In the genomic region with DNA sequence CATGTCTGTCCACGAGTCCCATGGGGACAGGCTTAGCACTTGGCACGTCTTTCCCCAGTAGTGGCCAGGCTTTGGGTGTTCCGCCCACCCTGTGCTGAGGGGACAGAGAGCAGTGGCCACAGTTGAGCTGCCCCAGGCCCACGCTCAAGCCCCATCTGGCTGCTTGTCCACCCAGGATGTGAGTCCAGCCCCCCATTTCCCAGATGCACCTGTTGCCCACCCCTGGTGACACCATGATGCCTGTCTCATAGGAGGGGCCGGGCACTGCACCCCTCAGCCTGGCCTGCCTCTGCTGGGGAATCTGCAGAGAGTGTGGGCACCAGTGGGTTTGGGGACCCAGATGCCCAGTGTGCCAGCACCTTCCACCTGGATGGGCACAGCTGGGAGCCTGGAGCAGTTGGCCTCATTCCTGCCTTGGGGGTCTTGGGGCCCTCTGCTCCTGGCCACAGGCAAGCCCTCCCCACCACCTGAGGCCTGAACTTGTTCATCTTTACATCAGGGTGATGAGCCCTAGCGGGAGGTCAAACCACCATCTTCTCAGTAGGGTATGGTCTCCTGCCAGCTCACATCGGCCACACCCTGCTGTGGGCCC, we compare ENCODE assay signal across 23 cellular contexts. TPM values are rescaled to one million over a fixed set of nuclear protein-coding genes. Genes with fewer than 3 reads are reported as not detected.
A peak's percentile ranks its signal among the peaks of the same experiment; 100 is the strongest.
DNase-seq lines count a peak whose midpoint lies in the region; ATAC-seq and TF ChIP-seq lines count a peak whose summit lies in the region.
"Had no signal": no experiment of that assay in that cellular context is flagged by ENCODE, and none has a peak within 500 bp of the region (broad histone marks: within the 10 kb centered on the region; RNA-seq: fewer than 3 reads in every experiment).

No MANE protein-coding gene starts in this region.

- H3K4me1 ChIP-seq in right lobe of liver, result peaks cover 0 to 41% (median 18%) of the 10 kb centered on the region in 4 donors

- TF ChIP-seq CTCF in natural killer cell (IDR thresholded peaks at IDR 0.05), result no peak
- no peak for TF ChIP-seq CTCF in RWPE1 (conservative IDR thresholded peaks at IDR 0.05; ENCODE audit: low read depth)
- no peak for TF ChIP-seq CTCF in right lobe of liver (IDR thresholded peaks at IDR 0.05)

- no peaks in the 10 kb centered on the region for H3K27me3 ChIP-seq in right lobe of liver
- H3K27me3 ChIP-seq: SJSA1 had no signal

- H3K9me3 ChIP-seq in right lobe of liver, result no peaks in the 10 kb centered on the region
- H3K9me3 ChIP-seq: SJSA1 had no signal

- no peaks in the 10 kb centered on the region for H3K36me3 Mint-ChIP-seq in natural killer cell
- no peaks in the 10 kb centered on the region for H3K36me3 Mint-ChIP-seq in natural killer cell treated with Interleukin-12 subunit alpha and Interleukin-12 subunit beta and Interleukin-15 and Interleukin-18, amount 100 ng/mL, for 72 hours
- peaks cover 13% of the 10 kb centered on the region for H3K36me3 Mint-ChIP-seq in stimulated activated effector memory CD8-positive, alpha-beta T cell treated with anti-CD3 and anti-CD28 coated beads, Interleukin-12 subunit alpha, Interleukin-12 subunit beta, amount 100 ng/mL, for 72 hours
- H3K36me3 Mint-ChIP-seq: CD14-positive monocyte had no signal

- no peak overlapping the region for H3K4me3 ChIP-seq in right lobe of liver
- H3K4me3 ChIP-seq: SJSA1 had no signal

- H3K36me3 ChIP-seq in right lobe of liver, result no peaks in the 10 kb centered on the region
- H3K36me3 ChIP-seq: SJSA1 had no signal

- H3K27ac Mint-ChIP-seq in natural killer cell, result peak overlapping the region; percentile 24 to 73
- no peak overlapping the region for H3K27ac Mint-ChIP-seq in natural killer cell treated with Interleukin-12 subunit alpha and Interleukin-12 subunit beta and Interleukin-15 and Interleukin-18, amount 100 ng/mL, for 72 hours
- peak overlapping the region; percentile 43 for H3K27ac Mint-ChIP-seq in stimulated activated effector memory CD8-positive, alpha-beta T cell treated with anti-CD3 and anti-CD28 coated beads, Interleukin-12 subunit alpha, Interleukin-12 subunit beta, amount 100 ng/mL, for 72 hours
- H3K27ac Mint-ChIP-seq: H9, IgD-negative memory B cell had no signal

- DNase-seq in natural killer cell (peak; percentile 16), RWPE1 (ENCODE audit: low spot score) (no peak), right lobe of liver (peak; percentile 21 to 72 (median 59)), HUDEP-2 (lab: John Stamatoyannopoulos, UW; ENCODE audit: unreplicated experiment in 76 of 76) (no peak)
- DNase-seq in natural killer cell treated with Interleukin-12 subunit alpha and Interleukin-12 subunit beta and Interleukin-15 and Interleukin-18, amount 100 ng/mL, for 72 hours (ENCODE audit: low spot score), result no peak
- no peak for DNase-seq in stimulated activated effector memory CD8-positive, alpha-beta T cell treated with anti-CD3 and anti-CD28 coated beads, Interleukin-12 subunit alpha, Interleukin-12 subunit beta, amount 100 ng/mL, for 72 hours (ENCODE audit: low spot score in 2 of 2)
- DNase-seq: DMS 273 treated with DMSO at 0.1 percent for 48 hours, GDM1, H9, NCI-H1694 treated with DMSO at 0.1 percent for 48 hours, NCI-H2107, NCI-H2227 treated with DMSO at 0.1 percent for 48 hours, NCI-H524, NCI-H82, RPMI8226 had no signal

- H3K27ac ChIP-seq in RWPE1, result peak overlapping the region; percentile 79
- peak overlapping the region in 2 of 3 donors; percentile 67 for H3K27ac ChIP-seq in right lobe of liver
- H3K27ac ChIP-seq: HL-60, SJSA1 had no signal

- 63% methylated on average over 3 of the region's 7 CpGs for WGBS in right lobe of liver (ENCODE audit: insufficient coverage, low coverage, low lambda C conversion rate, missing lambda C conversion rate)

- H3K4me3 Mint-ChIP-seq in natural killer cell, result no peak overlapping the region
- H3K4me3 Mint-ChIP-seq in natural killer cell treated with Interleukin-12 subunit alpha and Interleukin-12 subunit beta and Interleukin-15 and Interleukin-18, amount 100 ng/mL, for 72 hours, result no peak overlapping the region
- H3K4me3 Mint-ChIP-seq in stimulated activated effector memory CD8-positive, alpha-beta T cell treated with anti-CD3 and anti-CD28 coated beads, Interleukin-12 subunit alpha, Interleukin-12 subunit beta, amount 100 ng/mL, for 72 hours, result no peak overlapping the region
- H3K4me3 Mint-ChIP-seq: CD14-positive monocyte, H9 had no signal

- H3K27me3 Mint-ChIP-seq in natural killer cell (ENCODE audit: low read depth in 2 of 2), result no peaks in the 10 kb centered on the region
- no peaks in the 10 kb centered on the region for H3K27me3 Mint-ChIP-seq in natural killer cell treated with Interleukin-12 subunit alpha and Interleukin-12 subunit beta and Interleukin-15 and Interleukin-18, amount 100 ng/mL, for 72 hours

- ATAC-seq in natural killer cell, result no peak
- no peak for ATAC-seq in natural killer cell treated with Interleukin-12 subunit alpha and Interleukin-12 subunit beta and Interleukin-15 and Interleukin-18, amount 100 ng/mL, for 72 hours
- ATAC-seq in right lobe of liver, result no peak
- ATAC-seq in stimulated activated effector memory CD8-positive, alpha-beta T cell treated with anti-CD3 and anti-CD28 coated beads, Interleukin-12 subunit alpha, Interleukin-12 subunit beta, amount 100 ng/mL, for 72 hours, result no peak
- ATAC-seq in HG02623 (IDR thresholded peaks at IDR 0.05; ENCODE audit: unreplicated experiment), result no peak
- ATAC-seq in GM21619 (IDR thresholded peaks at IDR 0.05; ENCODE audit: unreplicated experiment), result no peak

- no peaks in the 10 kb centered on the region for H3K9me3 Mint-ChIP-seq in natural killer cell
- H3K9me3 Mint-ChIP-seq in natural killer cell treated with Interleukin-12 subunit alpha and Interleukin-12 subunit beta and Interleukin-15 and Interleukin-18, amount 100 ng/mL, for 72 hours, result no peaks in the 10 kb centered on the region
- no peaks in the 10 kb centered on the region for H3K9me3 Mint-ChIP-seq in stimulated activated effector memory CD8-positive, alpha-beta T cell treated with anti-CD3 and anti-CD28 coated beads, Interleukin-12 subunit alpha, Interleukin-12 subunit beta, amount 100 ng/mL, for 72 hours
- H3K9me3 Mint-ChIP-seq: CD14-positive monocyte, H9, IgD-negative memory B cell had no signal

- intact Hi-C loops in natural killer cell (cut with micrococcal nuclease) (loop anchor here (5.0 kb wide), 1 partner anchor 98 kb away; a partner anchor contains a TSS), right lobe of liver (cut with DNase I) (loop anchor here (5.0 to 10.0 kb wide), 3 partner anchors 33 to 116 kb away; a partner anchor contains a TSS)

- CTCF ChIA-PET in RWPE1 (lab: Yijun Ruan, JAX), result no interaction called here

- POLR2A ChIA-PET in RWPE1 (lab: Yijun Ruan, JAX; ENCODE audit: low non-redundant PET), result no interaction called here

- no peak for TF ChIP-seq POLR2A in right lobe of liver (IDR thresholded peaks at IDR 0.05)

- peaks cover 6 to 29% of the 10 kb centered on the region in 2 donors for H3K4me1 Mint-ChIP-seq in natural killer cell
- peaks cover 7 to 8% of the 10 kb centered on the region in 2 donors for H3K4me1 Mint-ChIP-seq in natural killer cell treated with Interleukin-12 subunit alpha and Interleukin-12 subunit beta and Interleukin-15 and Interleukin-18, amount 100 ng/mL, for 72 hours (ENCODE audit: low read depth in 2 of 2)
- peaks cover 21% of the 10 kb centered on the region for H3K4me1 Mint-ChIP-seq in stimulated activated effector memory CD8-positive, alpha-beta T cell treated with anti-CD3 and anti-CD28 coated beads, Interleukin-12 subunit alpha, Interleukin-12 subunit beta, amount 100 ng/mL, for 72 hours

RNA-seq across cellular contexts. Expression of a gene that starts 5.7 kb away (rescaled TPM):
- 100 to 1,000 TPM; 619 to 690 (median 666) TPM for total RNA-seq in natural killer cell
- total RNA-seq in natural killer cell treated with Interleukin-12 subunit alpha and Interleukin-12 subunit beta and Interleukin-15 and Interleukin-18, amount 100 ng/mL, for 72 hours, result 10 to 100 TPM; 39.0 to 44.9 TPM
- total RNA-seq in right lobe of liver, result 100 to 1,000 TPM in 2 of 6 experiments, 10 to 100 TPM in 4; 48.2 to 133 (median 66.3) TPM

RNA-seq across cellular contexts. Expression of a gene that starts 15.1 kb away (rescaled TPM):
- under 1 TPM in 2 of 3 donors, not detected in 1; 0.29 to 0.56 TPM for total RNA-seq in natural killer cell
- not detected for total RNA-seq in natural killer cell treated with Interleukin-12 subunit alpha and Interleukin-12 subunit beta and Interleukin-15 and Interleukin-18, amount 100 ng/mL, for 72 hours
- total RNA-seq in right lobe of liver, result 1 to 10 TPM in 1 of 6 experiments, under 1 TPM in 2, not detected in 3; 0.43 to 1.5 (median 0.47) TPM

RNA-seq across cellular contexts. Expression of a gene that starts 32.7 kb away (rescaled TPM):
- total RNA-seq in natural killer cell (10 to 100 TPM; 15.1 to 21.3 (median 15.1) TPM), right lobe of liver (1 to 10 TPM in 1 of 6 experiments, under 1 TPM in 4, not detected in 1; 0.09 to 1.0 (median 0.28) TPM)
- 1 to 10 TPM; 2.4 to 6.7 TPM for total RNA-seq in natural killer cell treated with Interleukin-12 subunit alpha and Interleukin-12 subunit beta and Interleukin-15 and Interleukin-18, amount 100 ng/mL, for 72 hours
- total RNA-seq: HT1080, LHCN-M2, SJSA1 had no signal

RNA-seq across cellular contexts. Expression of a gene that starts 39.8 kb away (rescaled TPM):
- total RNA-seq in natural killer cell, result 1 to 10 TPM in 2 of 3 donors, under 1 TPM in 1; 0.66 to 1.5 (median 1.5) TPM
- total RNA-seq in natural killer cell treated with Interleukin-12 subunit alpha and Interleukin-12 subunit beta and Interleukin-15 and Interleukin-18, amount 100 ng/mL, for 72 hours, result under 1 TPM in 1 of 2 donors, not detected in 1; 0.50 TPM
- total RNA-seq in right lobe of liver, result under 1 TPM in 2 of 6 experiments, not detected in 4; 0.05 to 0.07 TPM
- total RNA-seq: SJSA1 had no signal

RNA-seq across cellular contexts. Expression of a gene that starts 41.0 kb away (rescaled TPM):
- total RNA-seq in natural killer cell (10 to 100 TPM; 21.5 to 25.1 (median 23.4) TPM), right lobe of liver (10 to 100 TPM in 4 of 6 experiments, 1 to 10 TPM in 2; 8.4 to 21.9 (median 11.4) TPM)
- total RNA-seq in natural killer cell treated with Interleukin-12 subunit alpha and Interleukin-12 subunit beta and Interleukin-15 and Interleukin-18, amount 100 ng/mL, for 72 hours, result 10 to 100 TPM; 20.6 to 56.9 TPM

Comparison
In these comparisons a context has a peak if more than half of its experiments do, and no peak if none do; other contexts are left out.
1. DNase-seq: peak in natural killer cell (single experiment) and right lobe of liver (3 of 3); none in natural killer cell treated with Interleukin-12 subunit alpha and Interleukin-12 subunit beta and Interleukin-15 and Interleukin-18, amount 100 ng/mL, for 72 hours (single experiment), RWPE1 (single experiment), stimulated activated effector memory CD8-positive, alpha-beta T cell treated with anti-CD3 and anti-CD28 coated beads, Interleukin-12 subunit alpha, Interleukin-12 subunit beta, amount 100 ng/mL, for 72 hours (0 of 2) and HUDEP-2 (0 of 76).
2. H3K27ac Mint-ChIP-seq: peak in natural killer cell (2 of 2) and stimulated activated effector memory CD8-positive, alpha-beta T cell treated with anti-CD3 and anti-CD28 coated beads, Interleukin-12 subunit alpha, Interleukin-12 subunit beta, amount 100 ng/mL, for 72 hours (single experiment); none in natural killer cell treated with Interleukin-12 subunit alpha and Interleukin-12 subunit beta and Interleukin-15 and Interleukin-18, amount 100 ng/mL, for 72 hours (0 of 2).
3. RNA of a gene that starts 5.7 kb away (total RNA-seq): 619 to 690 TPM in natural killer cell; 48.2 to 133 TPM in right lobe of liver and 39.0 to 44.9 TPM in natural killer cell treated with Interleukin-12 subunit alpha and Interleukin-12 subunit beta and Interleukin-15 and Interleukin-18, amount 100 ng/mL, for 72 hours; every median in the first group is over 4 times any median in the second.